ENCODE assay signal across 27 cellular contexts in the genomic region with DNA sequence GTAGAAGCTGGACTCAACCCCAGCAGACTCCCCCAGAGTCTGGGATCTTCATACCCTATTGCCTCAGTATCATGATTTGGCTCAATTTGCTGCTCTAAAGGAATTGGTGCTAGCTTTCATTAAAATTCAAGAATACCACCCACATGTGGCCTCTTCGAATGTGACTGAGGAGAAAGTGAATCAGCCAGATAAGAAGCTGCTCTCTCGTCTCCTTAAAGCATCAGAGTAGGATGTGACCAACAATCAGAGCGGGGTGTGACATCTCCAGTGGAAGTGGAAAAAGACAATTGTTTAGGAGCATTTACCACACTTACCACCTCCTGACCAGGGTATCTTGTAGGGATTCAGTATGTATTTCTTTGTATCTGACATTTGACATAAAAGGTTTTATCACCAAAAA.
A peak's percentile ranks its signal among the peaks of the same experiment; 100 is the strongest.
DNase-seq lines count a peak whose midpoint lies in the region; ATAC-seq, FAIRE-seq and TF ChIP-seq lines count a peak whose summit lies in the region.
"Had no signal": no experiment of that assay in that cellular context is flagged by ENCODE, and none has a peak within 500 bp of the region (broad histone marks: within the 10 kb centered on the region; RNA-seq: fewer than 3 reads in every experiment).

No MANE protein-coding gene starts in this region.

- TF ChIP-seq EP300 in H1 (IDR thresholded peaks at IDR 0.05; ENCODE audit: borderline replicate concordance in 1 of 2, low read depth in 2 of 2, low read length in 2 of 2), result no peak

- no peak overlapping the region for H3K4me2 ChIP-seq in H1 (ENCODE audit: insufficient read depth in 1 of 2, low read depth in 2 of 2, low read length in 2 of 2)
- H3K4me2 ChIP-seq: BLaER1 had no signal

- no peak overlapping the region for H2BK5ac ChIP-seq in H1 (ENCODE audit: low read depth, low read length)

- peaks cover 0 to 2% (median 0%) of the 10 kb centered on the region in 4 experiments; a peak in 1 of 7 replicates for H3K4me1 ChIP-seq in H1 (replicated peaks in 1 of 4; ENCODE audit: control insufficient read depth in 3 of 4, insufficient read depth in 4 of 4, low read length in 3 of 4)
- H3K4me1 ChIP-seq: BE2C had no signal

- no peak overlapping the region for H2BK20ac ChIP-seq in H1 (ENCODE audit: low read length)

- H4K20me1 ChIP-seq in H1 (replicated peaks in 1 of 2; ENCODE audit: control insufficient read depth in 1 of 2, insufficient read depth in 2 of 2, low read length in 2 of 2), result no peaks in the 10 kb centered on the region
- H4K20me1 ChIP-seq: BLaER1 had no signal

- TF ChIP-seq RAD21 in H1 (IDR thresholded peaks at IDR 0.05 in 1 of 2, conservative IDR thresholded peaks at IDR 0.05 in 1 of 2; ENCODE audit: low read depth in 2 of 2, low read length in 2 of 2), result no peak

- H3K36me3 ChIP-seq in H1 (ENCODE audit: control insufficient read depth in 2 of 4, insufficient read depth in 4 of 4, low read length in 3 of 4), result no peaks in the 10 kb centered on the region
- H3K36me3 ChIP-seq: BE2C, BLaER1 had no signal

- peak; percentile 39 for FAIRE-seq in H1 (lab: Jason Lieb, UNC)
- FAIRE-seq: GM12891, GM19239 had no signal

- no peak overlapping the region for H3K23ac ChIP-seq in H1 (ENCODE audit: insufficient read length)

- no peak for TF ChIP-seq CTCF in activated CD8-positive, alpha-beta T cell treated with anti-CD3 and anti-CD28 coated beads for 36 hours (IDR thresholded peaks at IDR 0.05)
- TF ChIP-seq CTCF in H1 (IDR thresholded peaks at IDR 0.05; ENCODE audit: control extremely low read depth in 1 of 3, insufficient read depth in 1 of 3, low read depth in 1 of 3, low read length in 3 of 3) (no peak), osteocyte (IDR thresholded peaks at IDR 0.05) (no peak)

- peaks cover 2% of the 10 kb centered on the region for H3K9me3 Mint-ChIP-seq in activated CD8-positive, alpha-beta T cell treated with anti-CD3 and anti-CD28 coated beads for 36 hours
- H3K9me3 Mint-ChIP-seq in activated CD8-positive, alpha-beta T cell treated with anti-CD3 and anti-CD28 coated beads, Interleukin-2, amount 10 ng/mL, durations not matched to agents 7 days and 5 days (ENCODE audit: insufficient read depth), result peaks cover 3% of the 10 kb centered on the region
- peaks cover 0 to 8% of the 10 kb centered on the region in 2 donors for H3K9me3 Mint-ChIP-seq in stimulated activated naive CD8-positive, alpha-beta T cell treated with anti-CD3 and anti-CD28 coated beads, Interleukin-15, amount 100 ng/mL, for 72 hours
- peaks cover 22% of the 10 kb centered on the region for H3K9me3 Mint-ChIP-seq in osteocyte (ENCODE audit: unreplicated experiment)

- 75% methylated on average over 3 of the region's 3 CpGs; no CpG with 5 or more reads in 1 of the 2 experiments for WGBS in H1 (ENCODE audit: extremely low coverage in 1 of 2, insufficient coverage in 1 of 2, insufficient read length in 1 of 2, insufficient replicate concordance in 2 of 2, low coverage in 1 of 2, low lambda C conversion rate in 2 of 2, missing lambda C conversion rate in 1 of 2), 2 experiments

- no peak overlapping the region for H3K27ac Mint-ChIP-seq in activated CD8-positive, alpha-beta T cell treated with anti-CD3 and anti-CD28 coated beads for 36 hours
- no peak overlapping the region for H3K27ac Mint-ChIP-seq in activated CD8-positive, alpha-beta T cell treated with anti-CD3 and anti-CD28 coated beads, Interleukin-2, amount 10 ng/mL, durations not matched to agents 7 days and 5 days
- no peak overlapping the region for H3K27ac Mint-ChIP-seq in stimulated activated naive CD8-positive, alpha-beta T cell treated with anti-CD3 and anti-CD28 coated beads, Interleukin-15, amount 100 ng/mL, for 72 hours
- H3K27ac Mint-ChIP-seq in osteocyte (ENCODE audit: unreplicated experiment), result peak overlapping the region; percentile 94
- H3K27ac Mint-ChIP-seq: CD14-positive monocyte; CD4-positive, CD25-positive, alpha-beta regulatory T cell; CD8-positive, alpha-beta memory T cell had no signal

- H3K27ac ChIP-seq in H1 (ENCODE audit: low read depth, low read length), result no peak overlapping the region
- H3K27ac ChIP-seq: 22Rv1, BLaER1 had no signal

- DNase-seq in activated CD8-positive, alpha-beta T cell treated with anti-CD3 and anti-CD28 coated beads for 36 hours, result peak; percentile 3
- DNase-seq in activated CD8-positive, alpha-beta T cell treated with anti-CD3 and anti-CD28 coated beads, Interleukin-2, amount 10 ng/mL, durations not matched to agents 7 days and 5 days, result no peak
- DNase-seq in stimulated activated naive CD8-positive, alpha-beta T cell treated with anti-CD3 and anti-CD28 coated beads, Interleukin-15, Interleukin-2, amounts not matched to agents 100 U/mL and 50 U/mL, for 24 hours, result no peak
- no peak for DNase-seq in stimulated activated naive CD8-positive, alpha-beta T cell treated with anti-CD3 and anti-CD28 coated beads, Interleukin-15, amount 100 ng/mL, for 72 hours
- DNase-seq in H1 (ENCODE audit: low read depth in 1 of 2, low spot score in 2 of 2) (no peak), osteocyte (ENCODE audit: extremely low spot score, unreplicated experiment) (no peak), T1000 (lab: John Stamatoyannopoulos, UW) (no peak), SKM-1 treated with dmso at 0.1 percent for 144 hours (lab: John Stamatoyannopoulos, UW; ENCODE audit: unreplicated experiment) (no peak)
- DNase-seq: ACHN; BE2C; C1 segment of cervical spinal cord; CD4-positive, alpha-beta memory T cell; CD4-positive, CD25-positive, alpha-beta regulatory T cell; CD8-positive, alpha-beta memory T cell; COR-L47; DMS 273 treated with DMSO at 0.1 percent for 48 hours; DMS153; DMS53; DMS79; DND-41; EL; GDM1 had no signal

- peaks cover 6% of the 10 kb centered on the region for H3K4me1 Mint-ChIP-seq in activated CD8-positive, alpha-beta T cell treated with anti-CD3 and anti-CD28 coated beads for 36 hours (ENCODE audit: low read depth)
- peaks cover 10% of the 10 kb centered on the region for H3K4me1 Mint-ChIP-seq in activated CD8-positive, alpha-beta T cell treated with anti-CD3 and anti-CD28 coated beads, Interleukin-2, amount 10 ng/mL, durations not matched to agents 7 days and 5 days (ENCODE audit: low read depth)
- peaks cover 11% of the 10 kb centered on the region for H3K4me1 Mint-ChIP-seq in stimulated activated naive CD8-positive, alpha-beta T cell treated with anti-CD3 and anti-CD28 coated beads, Interleukin-15, amount 100 ng/mL, for 72 hours
- peaks cover 38% of the 10 kb centered on the region for H3K4me1 Mint-ChIP-seq in osteocyte (ENCODE audit: unreplicated experiment)

- H3K14ac ChIP-seq in H1 (ENCODE audit: insufficient read length), result no peak overlapping the region

- no peak overlapping the region for H4K91ac ChIP-seq in H1 (replicated peaks; ENCODE audit: insufficient read length, low read length)

- no peak overlapping the region for H2BK120ac ChIP-seq in H1 (replicated peaks; ENCODE audit: low read depth, low read length)

- no peaks in the 10 kb centered on the region for H3K79me1 ChIP-seq in H1 (ENCODE audit: low read depth, low read length)

- H2AFZ ChIP-seq in H1 (ENCODE audit: low read length), result no peak overlapping the region

- H4K8ac ChIP-seq in H1 (ENCODE audit: extremely low read depth, insufficient read depth, low read length), result no peak overlapping the region

- no peak overlapping the region for H3K56ac ChIP-seq in H1 (replicated peaks; ENCODE audit: insufficient read length, low read depth, low read length)

- H4K5ac ChIP-seq in H1 (ENCODE audit: insufficient read length, low read depth, low read length), result no peak overlapping the region

- no peak overlapping the region for H3K4ac ChIP-seq in H1 (replicated peaks; ENCODE audit: insufficient read length, low read depth, low read length)

- no peak overlapping the region for H3K4me3 Mint-ChIP-seq in activated CD8-positive, alpha-beta T cell treated with anti-CD3 and anti-CD28 coated beads for 36 hours
- H3K4me3 Mint-ChIP-seq in activated CD8-positive, alpha-beta T cell treated with anti-CD3 and anti-CD28 coated beads, Interleukin-2, amount 10 ng/mL, durations not matched to agents 7 days and 5 days, result no peak overlapping the region
- H3K4me3 Mint-ChIP-seq in stimulated activated naive CD8-positive, alpha-beta T cell treated with anti-CD3 and anti-CD28 coated beads, Interleukin-15, amount 100 ng/mL, for 72 hours, result no peak overlapping the region
- H3K4me3 Mint-ChIP-seq in osteocyte (ENCODE audit: unreplicated experiment), result no peak overlapping the region
- H3K4me3 Mint-ChIP-seq: CD14-positive monocyte; CD4-positive, alpha-beta memory T cell; CD4-positive, CD25-positive, alpha-beta regulatory T cell; CD8-positive, alpha-beta memory T cell had no signal

- ATAC-seq in activated CD8-positive, alpha-beta T cell treated with anti-CD3 and anti-CD28 coated beads for 36 hours, result peak; percentile 24
- no peak for ATAC-seq in activated CD8-positive, alpha-beta T cell treated with anti-CD3 and anti-CD28 coated beads, Interleukin-2, amount 10 ng/mL, durations not matched to agents 7 days and 5 days
- ATAC-seq in stimulated activated naive CD8-positive, alpha-beta T cell treated with anti-CD3 and anti-CD28 coated beads, Interleukin-15, Interleukin-2, amounts not matched to agents 100 U/mL and 50 U/mL, for 24 hours, result peak; percentile 19
- ATAC-seq in stimulated activated naive CD8-positive, alpha-beta T cell treated with anti-CD3 and anti-CD28 coated beads, Interleukin-15, amount 100 ng/mL, for 72 hours, result no peak

- no peaks in the 10 kb centered on the region for H3K23me2 ChIP-seq in H1 (ENCODE audit: low read depth, low read length)

- TF ChIP-seq POLR2A in H1 (IDR thresholded peaks at IDR 0.05; ENCODE audit: control extremely low read depth in 1 of 2, low read depth in 2 of 2, low read length in 2 of 2), result no peak

- intact Hi-C loops in activated CD8-positive, alpha-beta T cell treated with anti-CD3 and anti-CD28 coated beads for 36 hours (cut with micrococcal nuclease), result no loop called here

- no peak overlapping the region for H2BK12ac ChIP-seq in H1 (ENCODE audit: low read depth, low read length)

- H3K4me3 ChIP-seq in H1 (ENCODE audit: extremely low read depth in 1 of 4, insufficient read depth in 2 of 4, low read depth in 3 of 4, low read length in 4 of 4), result no peak overlapping the region
- H3K4me3 ChIP-seq: BLaER1 had no signal

- H3K27me3 Mint-ChIP-seq in activated CD8-positive, alpha-beta T cell treated with anti-CD3 and anti-CD28 coated beads for 36 hours, result no peaks in the 10 kb centered on the region
- H3K27me3 Mint-ChIP-seq in activated CD8-positive, alpha-beta T cell treated with anti-CD3 and anti-CD28 coated beads, Interleukin-2, amount 10 ng/mL, durations not matched to agents 7 days and 5 days (ENCODE audit: low read depth), result no peaks in the 10 kb centered on the region
- H3K27me3 Mint-ChIP-seq in stimulated activated naive CD8-positive, alpha-beta T cell treated with anti-CD3 and anti-CD28 coated beads, Interleukin-15, amount 100 ng/mL, for 72 hours, result no peaks in the 10 kb centered on the region
- H3K27me3 Mint-ChIP-seq in osteocyte (ENCODE audit: unreplicated experiment), result no peaks in the 10 kb centered on the region
- H3K27me3 Mint-ChIP-seq: CD4-positive, alpha-beta memory T cell; CD4-positive, CD25-positive, alpha-beta regulatory T cell; CD8-positive, alpha-beta memory T cell had no signal

- POLR2A ChIA-PET in activated CD8-positive, alpha-beta T cell treated with anti-CD3 and anti-CD28 coated beads for 36 hours (lab: Charles Lee), result no interaction called here
- POLR2A ChIA-PET in activated CD8-positive, alpha-beta T cell treated with anti-CD3 and anti-CD28 coated beads, Interleukin-2, amount 10 ng/mL, durations not matched to agents 7 days and 5 days (lab: Charles Lee), result no interaction called here
- POLR2A ChIA-PET in H1 (lab: Charles Lee; ENCODE audit: partially characterized antibody), result no interaction called here

- no peaks in the 10 kb centered on the region for H3K79me2 ChIP-seq in H1 (ENCODE audit: control insufficient read depth in 1 of 2, insufficient read depth in 2 of 2, low read length in 2 of 2)

- H3K9ac ChIP-seq in H1 (replicated peaks in 1 of 4; ENCODE audit: extremely low read depth in 1 of 4, low read depth in 3 of 4, low read length in 3 of 4), result no peak overlapping the region
- H3K9ac ChIP-seq: BLaER1 had no signal

- no peak overlapping the region for H2BK15ac ChIP-seq in H1 (ENCODE audit: low read length)

- no peak overlapping the region for H2AK5ac ChIP-seq in H1 (ENCODE audit: low read depth, low read length)

- no peaks in the 10 kb centered on the region for H3K36me3 Mint-ChIP-seq in activated CD8-positive, alpha-beta T cell treated with anti-CD3 and anti-CD28 coated beads for 36 hours (ENCODE audit: low read depth)
- no peaks in the 10 kb centered on the region for H3K36me3 Mint-ChIP-seq in activated CD8-positive, alpha-beta T cell treated with anti-CD3 and anti-CD28 coated beads, Interleukin-2, amount 10 ng/mL, durations not matched to agents 7 days and 5 days (ENCODE audit: low read depth)
- H3K36me3 Mint-ChIP-seq in osteocyte (ENCODE audit: unreplicated experiment), result no peaks in the 10 kb centered on the region

- H3K18ac ChIP-seq in H1 (ENCODE audit: extremely low read depth, low read length), result no peak overlapping the region

- CTCF ChIA-PET in activated CD8-positive, alpha-beta T cell treated with anti-CD3 and anti-CD28 coated beads for 36 hours (lab: Charles Lee), result no interaction called here
- CTCF ChIA-PET in activated CD8-positive, alpha-beta T cell treated with anti-CD3 and anti-CD28 coated beads, Interleukin-2, amount 10 ng/mL, durations not matched to agents 7 days and 5 days (lab: Charles Lee), result interaction anchor here (0.7 kb wide), 1 partner anchor 11 kb away, joined by 3 read pairs; no protein-coding TSS in a partner anchor
- CTCF ChIA-PET in H1 (lab: Charles Lee; ENCODE audit: partially characterized antibody), result interaction anchor here (0.7 kb wide), 1 partner anchor 16 kb away, joined by 3 read pairs; no protein-coding TSS in a partner anchor

- no peaks in the 10 kb centered on the region for H3K9me3 ChIP-seq in H1 (ENCODE audit: insufficient read depth in 2 of 2, low read depth in 1 of 2, low read length in 1 of 2)
- H3K9me3 ChIP-seq: BE2C, BLaER1 had no signal

- no peaks in the 10 kb centered on the region for H3K27me3 ChIP-seq in H1 (replicated peaks in 1 of 4; ENCODE audit: control insufficient read depth in 3 of 4, extremely low read depth in 1 of 4, insufficient read depth in 3 of 4, low read length in 3 of 4)
- H3K27me3 ChIP-seq: BE2C, BLaER1 had no signal

Comparison
In these comparisons a context has a peak if more than half of its experiments do, and no peak if none do; other contexts are left out.
1. ATAC-seq: peak in activated CD8-positive, alpha-beta T cell treated with anti-CD3 and anti-CD28 coated beads for 36 hours (single experiment) and stimulated activated naive CD8-positive, alpha-beta T cell treated with anti-CD3 and anti-CD28 coated beads, Interleukin-15, Interleukin-2, amounts not matched to agents 100 U/mL and 50 U/mL, for 24 hours (single experiment); none in activated CD8-positive, alpha-beta T cell treated with anti-CD3 and anti-CD28 coated beads, Interleukin-2, amount 10 ng/mL, durations not matched to agents 7 days and 5 days (single experiment) and stimulated activated naive CD8-positive, alpha-beta T cell treated with anti-CD3 and anti-CD28 coated beads, Interleukin-15, amount 100 ng/mL, for 72 hours (single experiment).